In the genomic region with DNA sequence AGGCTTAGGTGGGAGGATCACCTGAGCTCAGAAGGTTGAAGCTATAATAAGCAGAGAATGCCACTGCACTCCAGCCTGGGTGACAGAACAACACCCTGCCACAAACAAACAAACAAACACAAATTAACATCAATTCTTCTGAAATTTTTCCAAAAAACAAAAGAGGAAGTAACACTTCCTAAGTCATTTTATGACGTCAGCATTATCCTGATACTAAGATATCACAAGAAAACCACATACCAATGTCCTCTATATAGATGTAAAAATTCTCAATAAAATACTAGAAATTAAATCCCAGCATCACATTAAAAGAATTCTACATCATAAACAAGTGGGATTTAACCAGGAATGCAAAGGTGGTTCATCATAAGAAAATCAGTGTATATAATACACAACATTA, we compare ENCODE assay signal across 28 cellular contexts.
"Had no signal": no experiment of that assay in that cellular context is flagged by ENCODE, and none has a peak within 500 bp of the region (broad histone marks: within the 10 kb centered on the region; RNA-seq: fewer than 3 reads in every experiment).

No MANE protein-coding gene starts in this region.

- H3K36me3 Mint-ChIP-seq: naive B cell; stimulated activated effector memory CD8-positive, alpha-beta T cell treated with anti-CD3 and anti-CD28 coated beads, Interleukin-12 subunit alpha, Interleukin-12 subunit beta, amount 100 ng/mL, for 72 hours had no signal

- H3K4me3 Mint-ChIP-seq: endodermal cell; mesothelial cell of epicardium; naive B cell; natural killer cell treated with Interleukin-12 subunit alpha and Interleukin-12 subunit beta and Interleukin-15 and Interleukin-18, amount 100 ng/mL, for 72 hours; neural crest cell; stimulated activated effector memory CD8-positive, alpha-beta T cell treated with anti-CD3 and anti-CD28 coated beads, Interleukin-12 subunit alpha, Interleukin-12 subunit beta, amount 100 ng/mL, for 72 hours had no signal

- H3K27ac ChIP-seq: epithelial cell of prostate, gastrocnemius medialis, left lung, neutrophil, parathyroid adenoma, stomach, thyroid gland, vagina had no signal

- H3K27ac Mint-ChIP-seq: endodermal cell; mesothelial cell of epicardium; naive B cell; natural killer cell treated with Interleukin-12 subunit alpha and Interleukin-12 subunit beta and Interleukin-15 and Interleukin-18, amount 100 ng/mL, for 72 hours; progenitor cell of endocrine pancreas; stimulated activated effector memory CD8-positive, alpha-beta T cell treated with anti-CD3 and anti-CD28 coated beads, Interleukin-12 subunit alpha, Interleukin-12 subunit beta, amount 100 ng/mL, for 72 hours had no signal

- H3K9ac ChIP-seq: parathyroid adenoma had no signal

- H3K9me3 Mint-ChIP-seq: endodermal cell; natural killer cell treated with Interleukin-12 subunit alpha and Interleukin-12 subunit beta and Interleukin-15 and Interleukin-18, amount 100 ng/mL, for 72 hours; stimulated activated effector memory CD8-positive, alpha-beta T cell treated with anti-CD3 and anti-CD28 coated beads, Interleukin-12 subunit alpha, Interleukin-12 subunit beta, amount 100 ng/mL, for 72 hours had no signal

- H3K27me3 Mint-ChIP-seq: progenitor cell of endocrine pancreas had no signal

- H3K27me3 ChIP-seq: neutrophil, vagina had no signal

- H3K4me1 ChIP-seq: gastrocnemius medialis, left lung, parathyroid adenoma, stomach, thyroid gland, vagina had no signal

- H3K36me3 ChIP-seq: gastrocnemius medialis, left lung, neutrophil, stomach, thyroid gland, vagina had no signal

- H3K4me3 ChIP-seq: gastrocnemius medialis, left lung, mucosa of descending colon, smooth muscle cell, stomach, thyroid gland, vagina had no signal

- H3K4me2 ChIP-seq: smooth muscle cell had no signal

- H3K79me2 ChIP-seq: parathyroid adenoma had no signal

- ATAC-seq: esophagus mucosa; gastrocnemius medialis; left cardiac atrium; left lung; mucosa of descending colon; natural killer cell treated with Interleukin-12 subunit alpha and Interleukin-12 subunit beta and Interleukin-15 and Interleukin-18, amount 100 ng/mL, for 72 hours; sciatic nerve; stimulated activated effector memory CD8-positive, alpha-beta T cell treated with anti-CD3 and anti-CD28 coated beads, Interleukin-12 subunit alpha, Interleukin-12 subunit beta, amount 100 ng/mL, for 72 hours had no signal

- H3K9me3 ChIP-seq: gastrocnemius medialis, left lung, mucosa of descending colon, neutrophil, stomach, thyroid gland, vagina had no signal

- H2AFZ ChIP-seq: parathyroid adenoma had no signal

- DNase-seq: effector CD8-positive, alpha-beta T cell; endodermal cell; foreskin fibroblast; gastrocnemius medialis; head of caudate nucleus; left cardiac atrium; left lung; mesenchymal stem cell; mucosa of descending colon; naive B cell; stimulated activated CD4-positive, alpha-beta T cell treated with anti-CD3 and anti-CD28 coated beads, Interleukin-2, amount 100 ng/mL, for 24 hours; stimulated activated CD4-positive, alpha-beta T cell treated with anti-CD3 and anti-CD28 coated beads, Interleukin-4, amount 100 ng/mL, for 24 hours; stimulated activated naive CD4-positive, alpha-beta T cell treated with Interleukin-2 at 50 U/mL for 16 hours; stomach; thyroid gland; trophoblast cell had no signal

- H3K4me1 Mint-ChIP-seq: mesothelial cell of epicardium had no signal
